In genomic region chr6:142913036-142913510, GRCh38 we compare ENCODE assay signal across 8 cellular contexts. TPM values are rescaled to one million over a fixed set of nuclear protein-coding genes. Genes with fewer than 3 reads are reported as not detected.
DNase-seq lines count a peak whose midpoint lies in the region; ATAC-seq and TF ChIP-seq lines count a peak whose summit lies in the region.

No MANE protein-coding gene starts in this region.

- H3K27ac Mint-ChIP-seq in osteocyte (ENCODE audit: unreplicated experiment): no peak overlapping the region

- intact Hi-C loops in sigmoid colon (cut with DNase I): no loop called here

- H3K9me3 ChIP-seq in duodenal mucosa (ENCODE audit: control insufficient read depth in 1 of 2, low read length in 2 of 2): no peaks in the 10 kb centered on the region
- H3K9me3 ChIP-seq in sigmoid colon: no peaks in the 10 kb centered on the region

- H3K4me1 Mint-ChIP-seq in osteocyte (ENCODE audit: unreplicated experiment): peaks cover 17% of the 10 kb centered on the region

- no peak for TF ChIP-seq CTCF in osteocyte (IDR thresholded peaks at IDR 0.05)
- no peak for TF ChIP-seq CTCF in sigmoid colon (IDR thresholded peaks at IDR 0.05)

- 64 to 85% methylated on average over 5 of the region's 5 CpGs for WGBS in sigmoid colon, 2 donors

- DNase-seq in NCI-H1092 treated with DMSO at 0.1 percent for 48 hours (lab: John Stamatoyannopoulos, UW) (no peak), osteocyte (ENCODE audit: extremely low spot score, unreplicated experiment) (no peak), sigmoid colon (no peak), kidney glomerular epithelial cell (lab: John Stamatoyannopoulos, UW) (no peak)

- no peaks in the 10 kb centered on the region for H3K9me3 Mint-ChIP-seq in osteocyte (ENCODE audit: unreplicated experiment)

- TF ChIP-seq EP300 in sigmoid colon (IDR thresholded peaks at IDR 0.05): no peak

- H3K4me3 Mint-ChIP-seq in osteocyte (ENCODE audit: unreplicated experiment): no peak overlapping the region

- no peak overlapping the region for H3K27ac ChIP-seq in duodenal mucosa (ENCODE audit: low read depth, low read length)
- no peak overlapping the region for H3K27ac ChIP-seq in sigmoid colon

- TF ChIP-seq POLR2A in sigmoid colon (IDR thresholded peaks at IDR 0.05): no peak

- ATAC-seq in GM18520 (IDR thresholded peaks at IDR 0.05; ENCODE audit: unreplicated experiment): peak; percentile 40
- peak; percentile 75 for ATAC-seq in GM21723 (IDR thresholded peaks at IDR 0.05; ENCODE audit: unreplicated experiment)
- peak; percentile 65 for ATAC-seq in HG03575 (IDR thresholded peaks at IDR 0.05; ENCODE audit: extremely low read depth, insufficient number of reproducible peaks, low FRiP score, unreplicated experiment)

- H3K27me3 ChIP-seq in duodenal mucosa (ENCODE audit: control insufficient read depth in 1 of 2, insufficient read depth in 2 of 2, low read length in 2 of 2) (no peaks in the 10 kb centered on the region), sigmoid colon (no peaks in the 10 kb centered on the region)

- H3K36me3 ChIP-seq in duodenal mucosa (ENCODE audit: control insufficient read depth in 1 of 2, insufficient read depth in 2 of 2, low read length in 2 of 2) (no peaks in the 10 kb centered on the region), sigmoid colon (no peaks in the 10 kb centered on the region)

- H3K27me3 Mint-ChIP-seq in osteocyte (ENCODE audit: unreplicated experiment): no peaks in the 10 kb centered on the region

- H3K36me3 Mint-ChIP-seq in osteocyte (ENCODE audit: unreplicated experiment): peaks cover 27% of the 10 kb centered on the region

- H3K4me3 ChIP-seq in duodenal mucosa (ENCODE audit: low read depth in 1 of 2, low read length in 2 of 2) (peak overlapping the region; percentile 9 to 14), sigmoid colon (no peak overlapping the region)

- H3K4me1 ChIP-seq in duodenal mucosa (ENCODE audit: control insufficient read depth in 1 of 2, insufficient read depth in 2 of 2, low read length in 2 of 2): no peaks in the 10 kb centered on the region
- no peaks in the 10 kb centered on the region for H3K4me1 ChIP-seq in sigmoid colon

- H3K9ac ChIP-seq in duodenal mucosa (ENCODE audit: low read depth in 1 of 2, low read length in 2 of 2): no peak overlapping the region

RNA-seq across cellular contexts. Expression of gene HIVEP2, which starts 31.9 kb away (rescaled TPM):
- total RNA-seq in osteocyte (38.2 and 39.2 TPM in 2 replicates), sigmoid colon (10 to 100 TPM; 11.5 to 21.7 (median 15.0) TPM)
- polyA plus RNA-seq in sigmoid colon: 1 to 10 TPM; 1.8 to 7.3 (median 2.4) TPM

Comparison
In these comparisons a context has a peak if more than half of its experiments do, and no peak if none do; other contexts are left out.
1. H3K4me3 ChIP-seq: peak in duodenal mucosa (2 of 2); none in sigmoid colon (0 of 4).
2. Peak in every context shown above with its lines, with median percentiles within 50 percentile points of each other: ATAC-seq.